Comparison of ENCODE assay signal across 18 cellular contexts in the genomic region with DNA sequence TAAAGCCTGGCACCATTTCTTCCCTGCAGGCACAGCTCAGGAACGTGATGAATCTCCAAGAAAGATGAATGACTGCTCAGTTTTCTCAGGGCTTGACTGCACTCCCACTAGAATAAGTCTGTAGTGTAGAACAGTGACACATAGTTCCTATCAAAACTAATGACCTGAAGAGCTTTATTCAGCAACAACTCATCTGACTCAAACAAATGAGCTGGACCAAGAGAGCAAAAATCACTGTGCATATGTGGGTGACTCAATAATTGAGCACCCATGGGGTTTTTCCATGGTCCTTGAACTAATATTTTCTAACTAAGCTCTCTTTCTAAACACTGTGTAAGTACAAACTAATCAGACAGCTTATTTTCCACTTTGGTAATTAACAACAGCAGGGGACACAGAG.
DNase-seq lines count a peak whose midpoint lies in the region; ATAC-seq and TF ChIP-seq lines count a peak whose summit lies in the region.
"Had no signal": no experiment of that assay in that cellular context is flagged by ENCODE, and none has a peak within 500 bp of the region (broad histone marks: within the 10 kb centered on the region; RNA-seq: fewer than 3 reads in every experiment).

No MANE protein-coding gene starts in this region.

- H3K9me3 Mint-ChIP-seq in osteocyte (ENCODE audit: unreplicated experiment), result peaks cover 4% of the 10 kb centered on the region
- no peaks in the 10 kb centered on the region for H3K9me3 Mint-ChIP-seq in endothelial cell (ENCODE audit: unreplicated experiment)
- H3K9me3 Mint-ChIP-seq: activated naive CD8-positive, alpha-beta T cell treated with anti-CD3 and anti-CD28 coated beads, Interleukin-2, amount 10 ng/mL, durations not matched to agents 7 days and 5 days; activated T-cell treated with anti-CD3 and anti-CD28 coated beads, Interleukin-2, amount 50 U/mL, for 24 hours; GM23338 had no signal

- ATAC-seq in left ventricle myocardium superior, result no peak
- ATAC-seq: activated CD4-positive, alpha-beta T cell treated with anti-CD3 and anti-CD28 coated beads for 36 hours; GM23338; Panc1 had no signal

- DNase-seq in Caki2 (ENCODE audit: low read depth) (peak; percentile 52), RWPE1 (ENCODE audit: low spot score) (peak; percentile 7), fibroblast of lung (ENCODE audit: low read depth in 2 of 2) (peak; percentile 12 to 61), osteocyte (ENCODE audit: extremely low spot score, unreplicated experiment) (no peak), AML-193 (lab: John Stamatoyannopoulos, UW) (no peak), endothelial cell (ENCODE audit: low spot score) (no peak), left ventricle myocardium superior (no peak)
- no peak for DNase-seq in effector CD4-positive, alpha-beta T cell
- DNase-seq: activated CD4-positive, alpha-beta T cell treated with anti-CD3 and anti-CD28 coated beads for 36 hours; activated naive CD8-positive, alpha-beta T cell treated with anti-CD3 and anti-CD28 coated beads, Interleukin-2, amount 10 ng/mL, durations not matched to agents 7 days and 5 days; activated T-cell treated with anti-CD3 and anti-CD28 coated beads, Interleukin-2, amount 50 U/mL, for 24 hours; NCI-H187; NCI-H510A treated with DMSO at 0.1 percent for 48 hours; stimulated activated CD8-positive, alpha-beta memory T cell treated with anti-CD3 and anti-CD28 coated beads, Interleukin-4, amount 100 ng/mL, for 48 hours; trophoblast cell had no signal

- no peak overlapping the region for H3K4me2 ChIP-seq in fibroblast of lung (ENCODE audit: extremely low read depth, insufficient read depth, low read length)
- H3K4me2 ChIP-seq: GM23338 had no signal

- H3K4me3 Mint-ChIP-seq in osteocyte (ENCODE audit: unreplicated experiment) (no peak overlapping the region), endothelial cell (ENCODE audit: unreplicated experiment) (no peak overlapping the region)
- H3K4me3 Mint-ChIP-seq: activated CD4-positive, alpha-beta T cell treated with anti-CD3 and anti-CD28 coated beads for 36 hours; activated naive CD8-positive, alpha-beta T cell treated with anti-CD3 and anti-CD28 coated beads, Interleukin-2, amount 10 ng/mL, durations not matched to agents 7 days and 5 days; activated T-cell treated with anti-CD3 and anti-CD28 coated beads, Interleukin-2, amount 50 U/mL, for 24 hours; GM23338 had no signal

- H3K36me3 ChIP-seq in fibroblast of lung (ENCODE audit: control insufficient read depth, insufficient read depth, low read length), result no peaks in the 10 kb centered on the region

- peaks cover 5% of the 10 kb centered on the region for H3K4me1 ChIP-seq in fibroblast of lung (ENCODE audit: control insufficient read depth, extremely low read depth, insufficient read depth, low read length)

- H3K27ac ChIP-seq in RWPE1 (no peak overlapping the region), fibroblast of lung (ENCODE audit: insufficient read depth, low read length) (no peak overlapping the region)

- in situ Hi-C loops in Caki2 (cut with HindIII; ENCODE audit: low pct_unique_long_range_greater_than_20kb, low sequenced_read_pairs), result no loop called here

- no peaks in the 10 kb centered on the region for H3K79me2 ChIP-seq in fibroblast of lung (ENCODE audit: control insufficient read depth, insufficient read depth, low read length)

- H4K20me1 ChIP-seq in fibroblast of lung (ENCODE audit: control insufficient read depth, extremely low read depth, insufficient read depth, low read length), result no peaks in the 10 kb centered on the region

- H3K27me3 Mint-ChIP-seq in osteocyte (ENCODE audit: unreplicated experiment) (no peaks in the 10 kb centered on the region), endothelial cell (ENCODE audit: unreplicated experiment) (no peaks in the 10 kb centered on the region)
- H3K27me3 Mint-ChIP-seq: progenitor cell of endocrine pancreas had no signal

- peak overlapping the region; percentile 7 for H3K27ac Mint-ChIP-seq in osteocyte (ENCODE audit: unreplicated experiment)
- no peak overlapping the region for H3K27ac Mint-ChIP-seq in endothelial cell (ENCODE audit: unreplicated experiment)
- H3K27ac Mint-ChIP-seq: activated CD4-positive, alpha-beta T cell treated with anti-CD3 and anti-CD28 coated beads for 36 hours; activated naive CD8-positive, alpha-beta T cell treated with anti-CD3 and anti-CD28 coated beads, Interleukin-2, amount 10 ng/mL, durations not matched to agents 7 days and 5 days; activated T-cell treated with anti-CD3 and anti-CD28 coated beads, Interleukin-2, amount 50 U/mL, for 24 hours; GM23338; progenitor cell of endocrine pancreas had no signal

- CTCF ChIA-PET in RWPE1 (lab: Yijun Ruan, JAX), result interaction anchor here (0.6 kb wide), 1 partner anchor 13 kb away, joined by 3 read pairs; no protein-coding TSS in a partner anchor

- H3K27me3 ChIP-seq in fibroblast of lung (ENCODE audit: control insufficient read depth, insufficient read depth, low read length), result no peaks in the 10 kb centered on the region

- TF ChIP-seq CTCF in RWPE1 (conservative IDR thresholded peaks at IDR 0.05; ENCODE audit: low read depth) (no peak), fibroblast of lung (conservative IDR thresholded peaks at IDR 0.05 in 1 of 2, IDR thresholded peaks at IDR 0.05 in 1 of 2; ENCODE audit: low read depth in 1 of 2, low read length in 2 of 2) (no peak), osteocyte (IDR thresholded peaks at IDR 0.05) (no peak), endothelial cell (IDR thresholded peaks at IDR 0.05; ENCODE audit: unreplicated experiment) (no peak)

- H2AFZ ChIP-seq in fibroblast of lung (ENCODE audit: low read length), result no peak overlapping the region
- H2AFZ ChIP-seq: GM23338 had no signal

- no peaks in the 10 kb centered on the region for H3K36me3 Mint-ChIP-seq in osteocyte (ENCODE audit: unreplicated experiment)
- H3K36me3 Mint-ChIP-seq in endothelial cell (ENCODE audit: low read depth, unreplicated experiment), result no peaks in the 10 kb centered on the region
- H3K36me3 Mint-ChIP-seq: activated naive CD8-positive, alpha-beta T cell treated with anti-CD3 and anti-CD28 coated beads, Interleukin-2, amount 10 ng/mL, durations not matched to agents 7 days and 5 days had no signal

- no peak overlapping the region for H3K4me3 ChIP-seq in fibroblast of lung (replicated peaks in 1 of 4; ENCODE audit: control extremely low read depth in 1 of 4, insufficient read depth in 1 of 4, low read depth in 3 of 4, low read length in 4 of 4)
- H3K4me3 ChIP-seq: GM23338 had no signal

- no peaks in the 10 kb centered on the region for H3K9me3 ChIP-seq in fibroblast of lung (ENCODE audit: control insufficient read depth, insufficient read depth, low read depth, low read length)

- H3K4me1 Mint-ChIP-seq in osteocyte (ENCODE audit: unreplicated experiment) (peaks cover 34% of the 10 kb centered on the region), endothelial cell (ENCODE audit: unreplicated experiment) (no peaks in the 10 kb centered on the region)
- H3K4me1 Mint-ChIP-seq: activated CD4-positive, alpha-beta T cell treated with anti-CD3 and anti-CD28 coated beads for 36 hours; activated naive CD8-positive, alpha-beta T cell treated with anti-CD3 and anti-CD28 coated beads, Interleukin-2, amount 10 ng/mL, durations not matched to agents 7 days and 5 days; GM23338 had no signal

- no peak overlapping the region for H3K9ac ChIP-seq in fibroblast of lung (ENCODE audit: insufficient read depth, low read length)

- intact Hi-C loops in left ventricle myocardium superior (cut with micrococcal nuclease), result no loop called here

- POLR2A ChIA-PET in RWPE1 (lab: Yijun Ruan, JAX; ENCODE audit: low non-redundant PET), result no interaction called here

Comparison
In these comparisons a context has a peak if more than half of its experiments do, and no peak if none do; other contexts are left out.
1. DNase-seq: peak in Caki2 (single experiment), RWPE1 (single experiment) and fibroblast of lung (2 of 2); none in osteocyte (single experiment), AML-193 (0 of 2), effector CD4-positive, alpha-beta T cell (single experiment), endothelial cell (single experiment) and left ventricle myocardium superior (single experiment).